Comparison of ENCODE assay signal across 18 cellular contexts in genomic region chr9:130873966-130874365, GRCh38. TPM values are rescaled to one million over a fixed set of nuclear protein-coding genes. Genes with fewer than 3 reads are reported as not detected.
"Had no signal": no experiment of that assay in that cellular context is flagged by ENCODE, and none has a peak within 500 bp of the region (broad histone marks: within the 10 kb centered on the region; RNA-seq: fewer than 3 reads in every experiment).

No MANE protein-coding gene starts in this region.

- H3K9me3 Mint-ChIP-seq: activated T-cell treated with anti-CD3 and anti-CD28 coated beads, Interleukin-2, amount 50 U/mL, for 4 hours; immature natural killer cell; neural crest cell; T-helper 2 cell treated with Interferon-gamma antibody and Interleukin-4, amounts not matched to agents 5 μg/mL and 100 μg/mL, for 36 hours had no signal

- H3K27me3 Mint-ChIP-seq: activated CD8-positive, alpha-beta memory T cell treated with anti-CD3 and anti-CD28 coated beads, Interleukin-2, amount 10 ng/mL, durations not matched to agents 7 days and 5 days; activated naive CD8-positive, alpha-beta T cell had no signal

- H3K4me1 ChIP-seq: left lung had no signal

- H3K27me3 ChIP-seq: left lung, SJCRH30, upper lobe of left lung had no signal

- H3K27ac ChIP-seq: left lung, SJCRH30, skin epidermis, upper lobe of left lung had no signal

- H3K9me3 ChIP-seq: left lung, SJCRH30, upper lobe of left lung had no signal

- FAIRE-seq: bronchial epithelial cell, colon had no signal

- ATAC-seq: activated CD4-positive, CD25-positive, alpha-beta regulatory T cell treated with anti-CD3 and anti-CD28 coated beads, Interleukin-2, amount 50 U/mL, for 24 hours; activated CD8-positive, alpha-beta memory T cell treated with anti-CD3 and anti-CD28 coated beads, Interleukin-2, amount 10 ng/mL, durations not matched to agents 7 days and 5 days; activated T-cell treated with anti-CD3 and anti-CD28 coated beads, Interleukin-2, amount 50 U/mL, for 4 hours; left lung had no signal

- H3K4me3 Mint-ChIP-seq: activated CD8-positive, alpha-beta memory T cell treated with anti-CD3 and anti-CD28 coated beads, Interleukin-2, amount 10 ng/mL, durations not matched to agents 7 days and 5 days; activated naive CD8-positive, alpha-beta T cell; activated T-cell treated with anti-CD3 and anti-CD28 coated beads, Interleukin-2, amount 50 U/mL, for 4 hours; immature natural killer cell; neural crest cell; T-helper 2 cell treated with Interferon-gamma antibody and Interleukin-4, amounts not matched to agents 5 μg/mL and 100 μg/mL, for 36 hours had no signal

- H3K4me3 ChIP-seq: left lung, SJCRH30, skin epidermis, upper lobe of left lung had no signal

- H3K27ac Mint-ChIP-seq: activated CD8-positive, alpha-beta memory T cell treated with anti-CD3 and anti-CD28 coated beads, Interleukin-2, amount 10 ng/mL, durations not matched to agents 7 days and 5 days; activated naive CD8-positive, alpha-beta T cell; T-helper 2 cell treated with Interferon-gamma antibody and Interleukin-4, amounts not matched to agents 5 μg/mL and 100 μg/mL, for 36 hours had no signal

- DNase-seq: activated CD8-positive, alpha-beta memory T cell treated with anti-CD3 and anti-CD28 coated beads, Interleukin-2, amount 10 ng/mL, durations not matched to agents 7 days and 5 days; activated effector memory CD4-positive, alpha-beta T cell treated with anti-CD3 and anti-CD28 coated beads, Interleukin-2, amount 50 U/mL, for 16 hours; activated T-cell treated with anti-CD3 and anti-CD28 coated beads, Interleukin-2, amount 50 U/mL, for 4 hours; effector CD4-positive, alpha-beta T cell; immature natural killer cell; left lung; SJCRH30; upper lobe of left lung had no signal

- H3K4me1 Mint-ChIP-seq: activated CD8-positive, alpha-beta memory T cell treated with anti-CD3 and anti-CD28 coated beads, Interleukin-2, amount 10 ng/mL, durations not matched to agents 7 days and 5 days; immature natural killer cell had no signal

RNA-seq across cellular contexts. Expression of gene QRFP, which starts 22.6 kb away (rescaled TPM):
- total RNA-seq: activated CD8-positive, alpha-beta memory T cell treated with anti-CD3 and anti-CD28 coated beads, Interleukin-2, amount 10 ng/mL, durations not matched to agents 7 days and 5 days; activated T-cell treated with anti-CD3 and anti-CD28 coated beads, Interleukin-2, amount 50 U/mL, for 4 hours; bronchial epithelial cell; mesenteric fat pad; neural crest cell; osteocyte; renal cortical epithelial cell; SJCRH30; upper lobe of left lung had no signal
- polyA plus RNA-seq: immature natural killer cell had no signal
